14 cellular contexts compared by ENCODE assay signal in genomic region chr1:209817691-209818090, GRCh38. TPM values are rescaled to one million over a fixed set of nuclear protein-coding genes. Genes with fewer than 3 reads are reported as not detected.
DNase-seq lines count a peak whose midpoint lies in the region; ATAC-seq lines count a peak whose summit lies in the region.
"Had no signal": no experiment of that assay in that cellular context is flagged by ENCODE, and none has a peak within 500 bp of the region (broad histone marks: within the 10 kb centered on the region; RNA-seq: fewer than 3 reads in every experiment).

No MANE protein-coding gene starts in this region.

- no peaks in the 10 kb centered on the region for H3K36me3 ChIP-seq in trophoblast cell (ENCODE audit: control insufficient read depth in 1 of 2, insufficient read depth in 2 of 2, low read length in 2 of 2)
- H3K36me3 ChIP-seq: BE2C had no signal

- DNase-seq in left ventricle myocardium superior (no peak), right cardiac atrium (no peak), epithelial cell of prostate (ENCODE audit: low read depth, low spot score) (no peak), trophoblast cell (no peak), COLO829 (ENCODE audit: low spot score) (no peak), nucleus accumbens (lab: John Stamatoyannopoulos, UW) (no peak)
- DNase-seq: ACHN; BE2C; C1 segment of cervical spinal cord; Caco-2; CD4-positive, CD25-positive, alpha-beta regulatory T cell; CD8-positive, alpha-beta memory T cell; HCEC 1CT had no signal

- peak overlapping the region; percentile 55 for H3K14ac ChIP-seq in trophoblast cell (ENCODE audit: low read length)

- peak overlapping the region; percentile 99 for H2BK120ac ChIP-seq in trophoblast cell (ENCODE audit: insufficient read depth, low read length, poor library complexity)

- peak overlapping the region; percentile 58 for H3K18ac ChIP-seq in trophoblast cell (ENCODE audit: low read length)

- H3K23ac ChIP-seq in trophoblast cell (ENCODE audit: low read length): no peak overlapping the region

- peak overlapping the region; percentile 49 for H3K4ac ChIP-seq in trophoblast cell (ENCODE audit: low read depth, low read length)

- H2AFZ ChIP-seq in trophoblast cell (ENCODE audit: insufficient read depth, low read length, poor library complexity): no peak overlapping the region
- H2AFZ ChIP-seq: GM23338 had no signal

- peak; percentile 62 for ATAC-seq in left ventricle myocardium superior
- no peak for ATAC-seq in right cardiac atrium
- ATAC-seq: GM23338 had no signal

- H3K79me2 ChIP-seq in trophoblast cell (ENCODE audit: control insufficient read depth, insufficient read depth, low read length, poor library complexity): peaks cover 2% of the 10 kb centered on the region

- peak overlapping the region; percentile 87 for H2AK5ac ChIP-seq in trophoblast cell (ENCODE audit: low read length)

- H3K4me1 ChIP-seq in right cardiac atrium (ENCODE audit: control insufficient read depth, insufficient read depth, low read length): no peaks in the 10 kb centered on the region
- peaks cover 17 to 18% of the 10 kb centered on the region in 2 experiments for H3K4me1 ChIP-seq in trophoblast cell (ENCODE audit: control insufficient read depth in 1 of 2, insufficient read depth in 2 of 2, low read length in 2 of 2)

- peak overlapping the region; percentile 95 for H4K91ac ChIP-seq in trophoblast cell (ENCODE audit: low read depth, low read length)

- H2BK5ac ChIP-seq in trophoblast cell (ENCODE audit: low read depth, low read length, poor library complexity): no peak overlapping the region

- intact Hi-C loops in left ventricle myocardium superior (cut with micrococcal nuclease): no loop called here
- intact Hi-C loops in right cardiac atrium (cut with DNase I): no loop called here

- H3K4me2 ChIP-seq in trophoblast cell (ENCODE audit: low read length): no peak overlapping the region
- H3K4me2 ChIP-seq: GM23338 had no signal

- 87% methylated on average over 1 of the region's 1 CpG for WGBS in right cardiac atrium
- no CpG with 5 or more reads among the region's 1 CpG for WGBS in trophoblast cell (ENCODE audit: extremely low coverage, insufficient coverage, insufficient read length)

- H2BK12ac ChIP-seq in trophoblast cell (ENCODE audit: low read length): peak overlapping the region; percentile 92

- no peak overlapping the region for H3K27ac ChIP-seq in right cardiac atrium (ENCODE audit: low read length)
- H3K27ac ChIP-seq in epithelial cell of prostate: peak overlapping the region; percentile 100
- H3K27ac ChIP-seq in trophoblast cell (ENCODE audit: low read depth, low read length): no peak overlapping the region

- H3K79me1 ChIP-seq in trophoblast cell (ENCODE audit: low read length): peaks cover 15% of the 10 kb centered on the region

- no peak overlapping the region for H3K4me3 ChIP-seq in right cardiac atrium (ENCODE audit: low read length)
- H3K4me3 ChIP-seq in trophoblast cell (ENCODE audit: low read depth, low read length): no peak overlapping the region
- H3K4me3 ChIP-seq: GM23338 had no signal

- H4K8ac ChIP-seq in trophoblast cell (ENCODE audit: low read depth, low read length): peak overlapping the region; percentile 43

- no peaks in the 10 kb centered on the region for H3K9me3 ChIP-seq in right cardiac atrium (ENCODE audit: control insufficient read depth, low read length)
- H3K9me3 ChIP-seq in trophoblast cell (ENCODE audit: insufficient read depth, low read depth, low read length): no peaks in the 10 kb centered on the region
- H3K9me3 ChIP-seq: BE2C, Caco-2 had no signal

- no peak overlapping the region for H4K12ac ChIP-seq in trophoblast cell (ENCODE audit: low read depth, low read length)

- H3K9ac ChIP-seq in trophoblast cell (ENCODE audit: low read length): no peak overlapping the region

- H3K27me3 ChIP-seq in right cardiac atrium (ENCODE audit: control insufficient read depth, insufficient read depth) (no peaks in the 10 kb centered on the region), trophoblast cell (ENCODE audit: insufficient read depth, low read length) (no peaks in the 10 kb centered on the region)
- H3K27me3 ChIP-seq: BE2C had no signal

RNA-seq across cellular contexts. Expression of gene UTP25, which starts 10.1 kb away (rescaled TPM):
- total RNA-seq in left ventricle myocardium superior: 2.5 TPM
- total RNA-seq in right cardiac atrium: 1 to 10 TPM; 2.3 to 3.1 (median 3.0) TPM
- polyA plus RNA-seq in right cardiac atrium: 1.2 TPM
- polyA plus RNA-seq in trophoblast cell (2013): 2.8 TPM in 2 replicates

RNA-seq across cellular contexts. Expression of gene IRF6, which starts 11.7 kb away (rescaled TPM):
- 48.5 TPM for total RNA-seq in left ventricle myocardium superior
- total RNA-seq in right cardiac atrium: 10 to 100 TPM; 27.7 to 45.4 (median 36.4) TPM
- 22.6 TPM for polyA plus RNA-seq in right cardiac atrium
- 15.9 and 17.9 TPM in 2 replicates for polyA plus RNA-seq in trophoblast cell (2013)

RNA-seq across cellular contexts. Expression of gene C1orf74, which starts 33.3 kb away (rescaled TPM):
- total RNA-seq in left ventricle myocardium superior: 2.0 TPM
- total RNA-seq in right cardiac atrium: 1 to 10 TPM; 1.9 to 3.3 (median 2.8) TPM
- polyA plus RNA-seq in right cardiac atrium: 1.4 TPM
- polyA plus RNA-seq in trophoblast cell (2013): 2.4 TPM in 2 replicates
